In the genomic region with DNA sequence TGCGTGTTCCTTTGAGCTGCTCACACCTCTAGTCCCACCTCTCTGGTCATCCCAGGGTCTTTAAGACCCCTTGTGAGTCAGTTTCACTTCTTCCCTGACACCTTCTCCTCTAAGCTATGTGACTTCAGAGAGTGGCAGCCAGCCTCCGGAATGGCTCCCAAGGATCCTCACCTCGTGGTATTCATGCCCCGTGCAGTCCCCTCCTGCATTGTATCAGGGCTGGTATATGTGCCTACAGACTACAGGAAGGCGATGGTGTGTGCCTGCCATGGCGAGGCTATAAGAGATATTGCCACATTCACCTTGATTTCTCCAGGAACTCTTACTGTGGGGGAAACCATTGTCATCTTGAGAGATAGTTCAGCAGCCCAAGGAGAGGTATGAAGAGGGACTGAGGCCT, we compare ENCODE assay signal across 19 cellular contexts.
"Had no signal": no experiment of that assay in that cellular context is flagged by ENCODE, and none has a peak within 500 bp of the region (broad histone marks: within the 10 kb centered on the region; RNA-seq: fewer than 3 reads in every experiment).

No MANE protein-coding gene starts in this region.

- H3K4me1 Mint-ChIP-seq: naive thymus-derived CD8-positive, alpha-beta T cell; stimulated activated naive B cell treated with anti-CD40 and anti-IgM and Interleukin-4, amounts not matched to agents 10 μg/mL and 1 μg/mL and 100 μg/mL, for 72 hours; stimulated activated naive CD8-positive, alpha-beta T cell treated with anti-CD3 and anti-CD28 coated beads, Interleukin-15, amount 100 ng/mL, for 72 hours had no signal

- H3K36me3 ChIP-seq: heart left ventricle, neutrophil, right lobe of liver, tibial nerve had no signal

- H3K4me1 ChIP-seq: psoas muscle, right lobe of liver had no signal

- DNase-seq: effector memory CD8-positive, alpha-beta T cell; heart left ventricle; hippocampal formation; mucosa of descending colon; naive thymus-derived CD8-positive, alpha-beta T cell; psoas muscle; retina; right lobe of liver; stimulated activated CD4-positive, alpha-beta T cell treated with anti-CD3 and anti-CD28 coated beads, Interleukin-15, amount 100 ng/mL, for 24 hours; stimulated activated CD4-positive, alpha-beta T cell treated with anti-CD3 and anti-CD28 coated beads, Interleukin-1b, Interleukin-23, amount 100 ng/mL, for 48 hours; stimulated activated CD4-positive, alpha-beta T cell treated with anti-CD3 and anti-CD28 coated beads, Interleukin-4, amount 100 ng/mL, for 24 hours; stimulated activated naive B cell treated with anti-CD40 and anti-IgM and Interleukin-4, amounts not matched to agents 10 μg/mL and 1 μg/mL and 100 μg/mL, for 72 hours; stimulated activated naive CD8-positive, alpha-beta T cell treated with anti-CD3 and anti-CD28 coated beads, Interleukin-15, amount 100 ng/mL, for 72 hours; testis had no signal

- H3K27ac Mint-ChIP-seq: dendritic cell treated with granulocyte-macrophage colony-stimulating factor and Interleukin-4, amounts not matched to agents 40 ng/mL and 50 ng/mL, for 4 days; effector memory CD8-positive, alpha-beta T cell; naive thymus-derived CD8-positive, alpha-beta T cell; stimulated activated naive B cell treated with anti-CD40 and anti-IgM and Interleukin-4, amounts not matched to agents 10 μg/mL and 1 μg/mL and 100 μg/mL, for 72 hours; stimulated activated naive CD8-positive, alpha-beta T cell treated with anti-CD3 and anti-CD28 coated beads, Interleukin-15, amount 100 ng/mL, for 72 hours had no signal

- H3K27ac ChIP-seq: heart left ventricle, neutrophil, psoas muscle, right lobe of liver, testis, tibial nerve had no signal

- H3K4me3 ChIP-seq: heart left ventricle, mucosa of descending colon, psoas muscle, right lobe of liver, testis, tibial nerve had no signal

- H3K36me3 Mint-ChIP-seq: stimulated activated naive B cell treated with anti-CD40 and anti-IgM and Interleukin-4, amounts not matched to agents 10 μg/mL and 1 μg/mL and 100 μg/mL, for 72 hours had no signal

- H3K9me3 Mint-ChIP-seq: dendritic cell treated with granulocyte-macrophage colony-stimulating factor and Interleukin-4, amounts not matched to agents 40 ng/mL and 50 ng/mL, for 4 days; effector memory CD8-positive, alpha-beta T cell; stimulated activated naive B cell treated with anti-CD40 and anti-IgM and Interleukin-4, amounts not matched to agents 10 μg/mL and 1 μg/mL and 100 μg/mL, for 72 hours; stimulated activated naive CD8-positive, alpha-beta T cell treated with anti-CD3 and anti-CD28 coated beads, Interleukin-15, amount 100 ng/mL, for 72 hours had no signal

- H3K4me3 Mint-ChIP-seq: dendritic cell treated with granulocyte-macrophage colony-stimulating factor and Interleukin-4, amounts not matched to agents 40 ng/mL and 50 ng/mL, for 4 days; effector memory CD8-positive, alpha-beta T cell; naive thymus-derived CD8-positive, alpha-beta T cell; stimulated activated naive B cell treated with anti-CD40 and anti-IgM and Interleukin-4, amounts not matched to agents 10 μg/mL and 1 μg/mL and 100 μg/mL, for 72 hours; stimulated activated naive CD8-positive, alpha-beta T cell treated with anti-CD3 and anti-CD28 coated beads, Interleukin-15, amount 100 ng/mL, for 72 hours had no signal

- H3K9me3 ChIP-seq: heart left ventricle, mucosa of descending colon, neutrophil, psoas muscle, right lobe of liver, testis, tibial nerve had no signal

- ATAC-seq: effector memory CD8-positive, alpha-beta T cell; heart left ventricle; left colon; mucosa of descending colon; naive thymus-derived CD8-positive, alpha-beta T cell; right lobe of liver; stimulated activated naive B cell treated with anti-CD40 and anti-IgM and Interleukin-4, amounts not matched to agents 10 μg/mL and 1 μg/mL and 100 μg/mL, for 72 hours; stimulated activated naive CD8-positive, alpha-beta T cell treated with anti-CD3 and anti-CD28 coated beads, Interleukin-15, amount 100 ng/mL, for 72 hours had no signal

- FAIRE-seq: frontal cortex had no signal

- H3K27me3 ChIP-seq: right lobe of liver, testis had no signal
